Comparison of ENCODE assay signal across 21 cellular contexts in genomic region chr5:140634103-140634502, GRCh38. TPM values are rescaled to one million over a fixed set of nuclear protein-coding genes. Genes with fewer than 3 reads are reported as not detected.
A peak's percentile ranks its signal among the peaks of the same experiment; 100 is the strongest.
DNase-seq lines count a peak whose midpoint lies in the region; ATAC-seq and TF ChIP-seq lines count a peak whose summit lies in the region.
"Had no signal": no experiment of that assay in that cellular context is flagged by ENCODE, and none has a peak within 500 bp of the region (broad histone marks: within the 10 kb centered on the region; RNA-seq: fewer than 3 reads in every experiment).

No MANE protein-coding gene starts in this region.

- peaks cover 19 to 34% of the 10 kb centered on the region in 2 donors for H3K4me1 Mint-ChIP-seq in natural killer cell
- H3K4me1 Mint-ChIP-seq in natural killer cell treated with Interleukin-12 subunit alpha and Interleukin-12 subunit beta and Interleukin-15 and Interleukin-18, amount 100 ng/mL, for 72 hours (ENCODE audit: low read depth in 2 of 2): peaks cover 24 to 32% of the 10 kb centered on the region in 2 donors
- peaks cover 32 to 40% of the 10 kb centered on the region in 2 donors for H3K4me1 Mint-ChIP-seq in immature natural killer cell

- H3K27me3 Mint-ChIP-seq in natural killer cell (ENCODE audit: low read depth in 2 of 2) (peaks cover 6 to 10% of the 10 kb centered on the region in 2 donors), immature natural killer cell (ENCODE audit: low read depth in 3 of 3) (peaks cover 0 to 10% (median 0%) of the 10 kb centered on the region in 3 donors)
- peaks cover 10% of the 10 kb centered on the region in 2 donors for H3K27me3 Mint-ChIP-seq in natural killer cell treated with Interleukin-12 subunit alpha and Interleukin-12 subunit beta and Interleukin-15 and Interleukin-18, amount 100 ng/mL, for 72 hours

- H3K9me3 Mint-ChIP-seq in natural killer cell (no peaks in the 10 kb centered on the region), immature natural killer cell (no peaks in the 10 kb centered on the region)
- H3K9me3 Mint-ChIP-seq in natural killer cell treated with Interleukin-12 subunit alpha and Interleukin-12 subunit beta and Interleukin-15 and Interleukin-18, amount 100 ng/mL, for 72 hours: peaks cover 3% of the 10 kb centered on the region
- H3K9me3 Mint-ChIP-seq: stimulated activated memory B cell treated with anti-CD40 and anti-IgM and Interleukin-4, amounts not matched to agents 10 μg/mL and 1 μg/mL and 100 μg/mL, for 72 hours had no signal

- intact Hi-C loops in natural killer cell (cut with micrococcal nuclease): no loop called here

- H3K36me3 Mint-ChIP-seq in natural killer cell (no peaks in the 10 kb centered on the region), immature natural killer cell (no peaks in the 10 kb centered on the region)
- H3K36me3 Mint-ChIP-seq in natural killer cell treated with Interleukin-12 subunit alpha and Interleukin-12 subunit beta and Interleukin-15 and Interleukin-18, amount 100 ng/mL, for 72 hours: no peaks in the 10 kb centered on the region
- H3K36me3 Mint-ChIP-seq: stimulated activated memory B cell treated with anti-CD40 and anti-IgM and Interleukin-4, amounts not matched to agents 10 μg/mL and 1 μg/mL and 100 μg/mL, for 72 hours had no signal

- no peak for TF ChIP-seq CTCF in natural killer cell (IDR thresholded peaks at IDR 0.05)

- no peak for ATAC-seq in natural killer cell
- ATAC-seq in natural killer cell treated with Interleukin-12 subunit alpha and Interleukin-12 subunit beta and Interleukin-15 and Interleukin-18, amount 100 ng/mL, for 72 hours: no peak
- ATAC-seq: body of pancreas; foreskin keratinocyte; HCT116; left colon; pancreas; stimulated activated memory B cell treated with anti-CD40 and anti-IgM and Interleukin-4, amounts not matched to agents 10 μg/mL and 1 μg/mL and 100 μg/mL, for 72 hours; WTC11 had no signal

- H3K27ac Mint-ChIP-seq in natural killer cell (no peak overlapping the region), immature natural killer cell (peak overlapping the region in 1 of 6 donors; percentile 23)
- no peak overlapping the region for H3K27ac Mint-ChIP-seq in natural killer cell treated with Interleukin-12 subunit alpha and Interleukin-12 subunit beta and Interleukin-15 and Interleukin-18, amount 100 ng/mL, for 72 hours
- H3K27ac Mint-ChIP-seq: nephron progenitor cell; stimulated activated memory B cell treated with anti-CD40 and anti-IgM and Interleukin-4, amounts not matched to agents 10 μg/mL and 1 μg/mL and 100 μg/mL, for 72 hours; WTC11 had no signal

- DNase-seq in natural killer cell: no peak
- no peak for DNase-seq in natural killer cell treated with Interleukin-12 subunit alpha and Interleukin-12 subunit beta and Interleukin-15 and Interleukin-18, amount 100 ng/mL, for 72 hours (ENCODE audit: low spot score)
- no peak for DNase-seq in immature natural killer cell
- DNase-seq in T-helper 2 cell: no peak
- no peak for DNase-seq in RPMI8226
- DNase-seq in COLO829 (ENCODE audit: low spot score): no peak
- DNase-seq: BE2C; body of pancreas; effector CD4-positive, alpha-beta T cell; EL; foreskin keratinocyte; left colon; NCI-H1436; NCI-H446 treated with DMSO at 0.1 percent for 48 hours; nephron progenitor cell; pancreas had no signal

- H3K4me3 Mint-ChIP-seq in natural killer cell (peak overlapping the region; percentile 25), immature natural killer cell (peak overlapping the region in 4 of 5 donors; percentile 23 to 54 (median 28))
- H3K4me3 Mint-ChIP-seq in natural killer cell treated with Interleukin-12 subunit alpha and Interleukin-12 subunit beta and Interleukin-15 and Interleukin-18, amount 100 ng/mL, for 72 hours: no peak overlapping the region
- H3K4me3 Mint-ChIP-seq: nephron progenitor cell; stimulated activated memory B cell treated with anti-CD40 and anti-IgM and Interleukin-4, amounts not matched to agents 10 μg/mL and 1 μg/mL and 100 μg/mL, for 72 hours; WTC11 had no signal

RNA-seq across cellular contexts. Expression of gene CD14, which starts 1.1 kb away (rescaled TPM):
- total RNA-seq in natural killer cell: 10 to 100 TPM in 1 of 3 donors, 1 to 10 TPM in 2; 1.4 to 15.9 (median 7.0) TPM
- total RNA-seq in natural killer cell treated with Interleukin-12 subunit alpha and Interleukin-12 subunit beta and Interleukin-15 and Interleukin-18, amount 100 ng/mL, for 72 hours: under 1 TPM; 0.92 to 1.00 TPM
- polyA plus RNA-seq in immature natural killer cell: 1 to 10 TPM; 3.6 to 5.7 (median 5.3) TPM
- total RNA-seq: chondrocyte, epithelial cell of proximal tubule, foreskin keratinocyte had no signal

RNA-seq across cellular contexts. Expression of gene TMCO6, which starts 5.1 kb away (rescaled TPM):
- 10 to 100 TPM; 17.9 to 19.5 (median 18.8) TPM for total RNA-seq in natural killer cell
- total RNA-seq in natural killer cell treated with Interleukin-12 subunit alpha and Interleukin-12 subunit beta and Interleukin-15 and Interleukin-18, amount 100 ng/mL, for 72 hours: 10 to 100 TPM; 11.6 to 30.3 TPM
- 10 to 100 TPM in 1 of 3 donors, 1 to 10 TPM in 2; 7.6 to 11.0 (median 8.3) TPM for polyA plus RNA-seq in immature natural killer cell

RNA-seq across cellular contexts. Expression of gene NDUFA2, which starts 13.3 kb away (rescaled TPM):
- total RNA-seq in natural killer cell: 10 to 100 TPM; 41.0 to 48.3 (median 42.8) TPM
- 10 to 100 TPM; 56.2 to 56.8 TPM for total RNA-seq in natural killer cell treated with Interleukin-12 subunit alpha and Interleukin-12 subunit beta and Interleukin-15 and Interleukin-18, amount 100 ng/mL, for 72 hours
- 100 to 1,000 TPM; 135 to 252 (median 163) TPM for polyA plus RNA-seq in immature natural killer cell

RNA-seq across cellular contexts. Expression of gene IK, which starts 13.5 kb away (rescaled TPM):
- 100 to 1,000 TPM; 144 to 204 (median 148) TPM for total RNA-seq in natural killer cell
- total RNA-seq in natural killer cell treated with Interleukin-12 subunit alpha and Interleukin-12 subunit beta and Interleukin-15 and Interleukin-18, amount 100 ng/mL, for 72 hours: 10 to 100 TPM; 78.9 to 93.2 TPM
- 100 to 1,000 TPM; 117 to 178 (median 120) TPM for polyA plus RNA-seq in immature natural killer cell

RNA-seq across cellular contexts. Expression of gene WDR55, which starts 30.6 kb away (rescaled TPM):
- 10 to 100 TPM; 42.3 to 45.1 (median 43.3) TPM for total RNA-seq in natural killer cell
- total RNA-seq in natural killer cell treated with Interleukin-12 subunit alpha and Interleukin-12 subunit beta and Interleukin-15 and Interleukin-18, amount 100 ng/mL, for 72 hours: 10 to 100 TPM; 43.7 to 52.7 TPM
- 10 to 100 TPM; 11.0 to 20.2 (median 13.6) TPM for polyA plus RNA-seq in immature natural killer cell
